ENCODE assay signal across 10 cellular contexts in the genomic region with DNA sequence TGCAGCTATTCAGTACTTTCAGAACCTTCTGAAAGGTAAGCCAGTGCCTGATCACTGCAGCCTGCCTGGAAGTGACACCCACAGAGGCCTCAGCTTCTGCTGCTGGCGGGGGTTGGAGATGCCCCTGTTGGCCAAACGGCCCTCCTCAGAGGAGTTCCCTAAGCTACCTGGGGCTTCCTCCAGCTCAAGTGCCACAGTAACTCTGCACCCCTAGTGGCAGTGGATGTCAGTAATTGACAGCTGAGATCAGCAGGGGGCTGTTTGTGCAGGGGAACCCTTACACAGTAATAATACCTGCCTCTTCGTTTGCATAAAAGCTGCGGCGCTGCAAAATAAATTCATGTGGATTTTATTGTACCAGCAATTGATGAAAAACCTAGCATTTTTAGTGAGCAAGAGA. TPM values are rescaled to one million over a fixed set of nuclear protein-coding genes. Genes with fewer than 3 reads are reported as not detected.
A peak's percentile ranks its signal among the peaks of the same experiment; 100 is the strongest.
DNase-seq lines count a peak whose midpoint lies in the region; ATAC-seq and TF ChIP-seq lines count a peak whose summit lies in the region.
"Had no signal": no experiment of that assay in that cellular context is flagged by ENCODE, and none has a peak within 500 bp of the region (broad histone marks: within the 10 kb centered on the region; RNA-seq: fewer than 3 reads in every experiment).

No MANE protein-coding gene starts in this region.

- TF ChIP-seq CTCF in SK-N-SH (IDR thresholded peaks at IDR 0.05) (no peak), H9 (conservative IDR thresholded peaks at IDR 0.05) (peak; percentile 50), neural progenitor cell (IDR thresholded peaks at IDR 0.05) (peak; percentile 38), RWPE1 (conservative IDR thresholded peaks at IDR 0.05; ENCODE audit: low read depth) (no peak)

- H3K14ac ChIP-seq in H9 (ENCODE audit: insufficient read depth, low read length): no peak overlapping the region

- H3K79me2 ChIP-seq in SK-N-SH (ENCODE audit: insufficient read depth) (no peaks in the 10 kb centered on the region), H9 (ENCODE audit: insufficient read depth, low read length) (no peaks in the 10 kb centered on the region), neural progenitor cell (ENCODE audit: low read depth) (no peaks in the 10 kb centered on the region)

- H3K27ac Mint-ChIP-seq in H9 (no peak overlapping the region), neural progenitor cell (peak overlapping the region; percentile 36)

- no peak overlapping the region for H2BK120ac ChIP-seq in H9 (ENCODE audit: low read depth, low read length, poor library complexity, severe bottlenecking)

- H3K4me1 ChIP-seq in SK-N-SH (ENCODE audit: control insufficient read depth in 1 of 2, insufficient read depth in 2 of 2, low read depth in 1 of 2, low read length in 1 of 2) (0 out of 4 replicates have a peak, but pooled peaks cover 0 to 6% of the 10 kb centered on the region in 2 experiments), H9 (ENCODE audit: insufficient read depth, low read length) (no peaks in the 10 kb centered on the region), neural progenitor cell (peaks cover 9% of the 10 kb centered on the region)
- H3K4me1 ChIP-seq: Peyer's patch had no signal

- CTCF ChIA-PET in SK-N-SH (lab: Yijun Ruan, JAX): interaction anchor here (0.7 to 2.3 kb wide), 5 partner anchors 14 to 101 kb away, joined by 3 to 6 read pairs (median 4); no protein-coding TSS in a partner anchor
- CTCF ChIA-PET in RWPE1 (lab: Yijun Ruan, JAX): no interaction called here

- H3K4ac ChIP-seq in H9 (ENCODE audit: low read depth, low read length): no peak overlapping the region

- H3K36me3 Mint-ChIP-seq in H9 (ENCODE audit: insufficient read depth in 1 of 3, low read depth in 3 of 3) (no peaks in the 10 kb centered on the region), neural progenitor cell (no peaks in the 10 kb centered on the region)

- H3K27me3 ChIP-seq in SK-N-SH (ENCODE audit: insufficient read depth): no peaks in the 10 kb centered on the region
- no peaks in the 10 kb centered on the region for H3K27me3 ChIP-seq in H9 (ENCODE audit: insufficient read depth, low read length)
- no peaks in the 10 kb centered on the region for H3K27me3 ChIP-seq in neural progenitor cell
- H3K27me3 ChIP-seq: Peyer's patch had no signal

- no peaks in the 10 kb centered on the region for H3K9me3 ChIP-seq in SK-N-SH
- H3K9me3 ChIP-seq in H9 (ENCODE audit: control insufficient read depth, low read depth, low read length): no peaks in the 10 kb centered on the region
- H3K9me3 ChIP-seq in neural progenitor cell (ENCODE audit: low read depth): no peaks in the 10 kb centered on the region
- H3K9me3 ChIP-seq: Peyer's patch had no signal

- H3K23ac ChIP-seq in H9 (ENCODE audit: insufficient read length, low read depth, low read length): no peak overlapping the region

- no peaks in the 10 kb centered on the region for H3K23me2 ChIP-seq in H9 (ENCODE audit: insufficient read length, low read depth, low read length, poor library complexity, severe bottlenecking)

- H3K9me3 Mint-ChIP-seq in H9 (no peaks in the 10 kb centered on the region), neural progenitor cell (no peaks in the 10 kb centered on the region)

- H3K4me1 Mint-ChIP-seq in H9: peaks cover 3 to 5% of the 10 kb centered on the region in 2 experiments; a peak in 3 of 4 replicates
- H3K4me1 Mint-ChIP-seq in neural progenitor cell: peaks cover 18% of the 10 kb centered on the region

- no peak overlapping the region for H3K18ac ChIP-seq in H9 (ENCODE audit: insufficient read length, low read depth, low read length)

- H3K36me3 ChIP-seq in SK-N-SH (replicated peaks in 1 of 2; ENCODE audit: control insufficient read depth in 1 of 2, insufficient read depth in 2 of 2, low read length in 1 of 2) (no peaks in the 10 kb centered on the region), neural progenitor cell (no peaks in the 10 kb centered on the region)
- H3K36me3 ChIP-seq: Peyer's patch had no signal

- no peak overlapping the region for H2BK20ac ChIP-seq in H9 (ENCODE audit: low read depth, low read length, poor library complexity, severe bottlenecking)

- H2BK5ac ChIP-seq in H9 (ENCODE audit: insufficient read length, low read length): no peak overlapping the region

- H3K4me3 Mint-ChIP-seq in H9 (no peak overlapping the region), neural progenitor cell (no peak overlapping the region)

- no peak overlapping the region for H2BK12ac ChIP-seq in H9 (ENCODE audit: insufficient read length, low read depth, low read length)

- H3K4me2 ChIP-seq in SK-N-SH (no peak overlapping the region), H9 (ENCODE audit: insufficient read depth, insufficient read length, low read length) (no peak overlapping the region), neural progenitor cell (no peak overlapping the region)

- H3K27ac ChIP-seq in SK-N-SH (ENCODE audit: low read depth in 2 of 2, low read length in 1 of 2) (no peak overlapping the region), H9 (ENCODE audit: insufficient read length, low read depth, low read length) (no peak overlapping the region), neural progenitor cell (no peak overlapping the region), RWPE1 (no peak overlapping the region)
- H3K27ac ChIP-seq: Peyer's patch had no signal

- H3K56ac ChIP-seq in H9 (ENCODE audit: insufficient read length, low read depth, low read length): no peak overlapping the region

- ATAC-seq in SK-N-SH treated with all-trans-retinoic acid at 6 μM for 48 hours: no peak
- no peak for ATAC-seq in GM19463 (IDR thresholded peaks at IDR 0.05; ENCODE audit: unreplicated experiment)

- 91% methylated on average over 3 of the region's 5 CpGs for WGBS in SK-N-SH (ENCODE audit: low lambda C conversion rate)
- whole genome bisulfite sequencing in H9 (ENCODE audit: extremely low coverage, insufficient read length, low lambda C conversion rate): no CpG with 5 or more reads among the region's 5 CpGs

- no peaks in the 10 kb centered on the region for H3K79me1 ChIP-seq in H9 (ENCODE audit: insufficient read depth, low read depth, low read length, poor library complexity, severe bottlenecking)

- DNase-seq in SK-N-SH: peak; percentile 33
- no peak for DNase-seq in H9
- DNase-seq in RPMI8226: peak; percentile 35
- DNase-seq in neural progenitor cell (ENCODE audit: low spot score): peak; percentile 54
- no peak for DNase-seq in NK-92 treated with Interleukin-12 subunit alpha and Interleukin-12 subunit beta, amount 100 ng/mL, for 24 hours (lab: John Stamatoyannopoulos, UW)
- no peak for DNase-seq in RWPE1 (ENCODE audit: low spot score)
- DNase-seq: HCEC 1CT, Peyer's patch had no signal

- no peak overlapping the region for H4K91ac ChIP-seq in H9 (ENCODE audit: insufficient read length, low read depth, low read length)

- H4K20me1 ChIP-seq in SK-N-SH (ENCODE audit: insufficient read depth) (no peaks in the 10 kb centered on the region), H9 (ENCODE audit: control insufficient read depth, insufficient read depth, insufficient read length) (no peaks in the 10 kb centered on the region), neural progenitor cell (ENCODE audit: low read depth) (no peaks in the 10 kb centered on the region)

- H4K8ac ChIP-seq in H9 (replicated peaks; ENCODE audit: insufficient read length, low read depth, low read length): no peak overlapping the region

- no peak overlapping the region for H3K4me3 ChIP-seq in SK-N-SH (ENCODE audit: low read depth in 2 of 2, low read length in 1 of 2)
- no peak overlapping the region for H3K4me3 ChIP-seq in neural progenitor cell
- H3K4me3 ChIP-seq: Peyer's patch had no signal

- POLR2A ChIA-PET in SK-N-SH (lab: Yijun Ruan, JAX) (no interaction called here), RWPE1 (lab: Yijun Ruan, JAX; ENCODE audit: low non-redundant PET) (no interaction called here)

- H4K5ac ChIP-seq in H9 (ENCODE audit: insufficient read length, low read depth, low read length): no peak overlapping the region

- no peak overlapping the region for H3T11ph ChIP-seq in H9 (ENCODE audit: low read length)

- no peak for TF ChIP-seq RAD21 in SK-N-SH (IDR thresholded peaks at IDR 0.05; ENCODE audit: low read length)

- H3K9ac ChIP-seq in SK-N-SH: no peak overlapping the region
- H3K9ac ChIP-seq in H9 (ENCODE audit: extremely low read depth, insufficient read length, low read length): no peak overlapping the region
- H3K9ac ChIP-seq in neural progenitor cell: no peak overlapping the region

- no peak overlapping the region for H2BK15ac ChIP-seq in H9 (ENCODE audit: low read depth, low read length)

- no peak overlapping the region for H2AFZ ChIP-seq in SK-N-SH (ENCODE audit: low read depth)
- H2AFZ ChIP-seq in H9 (ENCODE audit: low read length): no peak overlapping the region
- H2AFZ ChIP-seq in neural progenitor cell (replicated peaks): no peak overlapping the region

- no peak overlapping the region for H2AK5ac ChIP-seq in H9 (ENCODE audit: insufficient read length, low read length)

- TF ChIP-seq EP300 in SK-N-SH (IDR thresholded peaks at IDR 0.05; ENCODE audit: borderline replicate concordance in 1 of 2, low read depth in 1 of 2, low read length in 1 of 2): no peak

- H3F3A ChIP-seq in SK-N-SH (replicated peaks; ENCODE audit: insufficient read depth) (peaks cover 6% of the 10 kb centered on the region), neural progenitor cell (ENCODE audit: low read depth) (no peaks in the 10 kb centered on the region)

- H3K27me3 Mint-ChIP-seq in H9 (ENCODE audit: low read depth) (no peaks in the 10 kb centered on the region; the same call in 1 of the 2 replicates), neural progenitor cell (ENCODE audit: insufficient read depth, low read depth) (peaks cover 2% of the 10 kb centered on the region)

- H3K9me2 ChIP-seq in SK-N-SH: no peaks in the 10 kb centered on the region

TF ChIP-seq in SK-N-SH, 30 proteins besides CTCF, POLR2A, EP300 and RAD21 (continues in another document):
- no peak for TF ChIP-seq RFX5 (IDR thresholded peaks at IDR 0.05; ENCODE audit: low read length)
- no peak for TF ChIP-seq RCOR1 (IDR thresholded peaks at IDR 0.05; ENCODE audit: low read length)

RNA-seq across cellular contexts. Expression of a gene that starts 28.9 kb away (rescaled TPM):
- 0.05 and 0.08 TPM in 2 replicates for polyA plus RNA-seq in SK-N-SH (2012; rRNA removed)
- 0.06 and 0.07 TPM in 2 replicates for polyA plus RNA-seq in SK-N-SH (2012; cell fraction: cytosol; rRNA removed)
- polyA plus RNA-seq in SK-N-SH (2012; cell fraction: nucleus; rRNA removed): 0.11 and 0.33 TPM in 2 replicates
- total RNA-seq in H9 (2021) (1.2 and 1.3 TPM in 2 replicates), neural progenitor cell (ENCODE audit: low replicate concordance) (0.07 and 0.56 TPM in 2 replicates)

RNA-seq across cellular contexts. Expression of a gene that starts 56.9 kb away (rescaled TPM):
- 6.2 and 6.7 TPM in 2 replicates for polyA plus RNA-seq in SK-N-SH (2012; rRNA removed)
- polyA plus RNA-seq in SK-N-SH (2012; cell fraction: cytosol; rRNA removed): 8.0 and 8.4 TPM in 2 replicates
- polyA plus RNA-seq in SK-N-SH (2012; cell fraction: nucleus; rRNA removed): 3.0 and 3.9 TPM in 2 replicates
- 6.1 TPM in 2 replicates for total RNA-seq in H9 (2021)
- total RNA-seq in neural progenitor cell (ENCODE audit: low replicate concordance): 4.1 and 4.4 TPM in 2 replicates

Comparison
In these comparisons a context has a peak if more than half of its experiments do, and no peak if none do; other contexts are left out.
1. DNase-seq: peak in SK-N-SH (single experiment), RPMI8226 (single experiment) and neural progenitor cell (single experiment); none in H9 (single experiment), NK-92 treated with Interleukin-12 subunit alpha and Interleukin-12 subunit beta, amount 100 ng/mL, for 24 hours (single experiment) and RWPE1 (single experiment).
2. CTCF ChIP-seq: peak in H9 (single experiment) and neural progenitor cell (single experiment); none in SK-N-SH (single experiment) and RWPE1 (single experiment).